9 cellular contexts compared by ENCODE assay signal in the genomic region with DNA sequence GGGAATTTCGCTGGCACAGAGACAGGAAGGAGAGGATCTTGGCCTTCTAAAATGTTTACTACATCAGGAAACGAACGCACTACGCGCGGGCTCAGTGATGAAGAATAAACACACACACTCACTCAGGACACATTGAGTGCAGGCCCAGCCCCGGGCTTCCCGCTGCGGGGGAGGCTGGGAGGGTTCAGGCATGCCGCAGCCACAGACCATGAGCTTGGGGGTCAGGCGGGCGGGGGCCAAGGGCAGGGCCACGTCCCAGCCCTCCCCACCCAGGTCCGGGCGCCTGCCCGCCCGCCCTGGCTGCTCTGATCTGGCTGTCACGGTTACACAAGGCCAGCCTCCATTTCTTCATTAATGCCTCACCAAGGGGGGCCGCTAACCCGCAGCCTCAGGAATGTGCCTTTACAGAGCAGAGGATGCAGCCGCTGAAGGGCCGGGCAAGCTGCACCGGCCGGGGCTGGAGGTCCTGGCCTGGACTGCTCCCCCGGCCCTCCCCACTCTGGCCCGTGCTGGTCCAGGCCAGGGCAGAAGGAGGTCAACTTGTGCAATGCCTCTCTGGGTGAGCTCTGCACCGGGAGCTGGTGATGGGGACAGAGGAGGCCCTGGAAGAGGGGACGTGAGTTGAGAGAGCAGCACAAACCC. TPM values are rescaled to one million over a fixed set of nuclear protein-coding genes. Genes with fewer than 3 reads are reported as not detected.
DNase-seq lines count a peak whose midpoint lies in the region; ATAC-seq, FAIRE-seq and TF ChIP-seq lines count a peak whose summit lies in the region.
"Had no signal": no experiment of that assay in that cellular context is flagged by ENCODE, and none has a peak within 500 bp of the region (broad histone marks: within the 10 kb centered on the region; RNA-seq: fewer than 3 reads in every experiment).

No MANE protein-coding gene starts in this region.

- no peak for FAIRE-seq in bronchial epithelial cell (lab: Jason Lieb, UNC)
- no peak for FAIRE-seq in frontal cortex (lab: Jason Lieb, UNC)

- no peak for TF ChIP-seq CTCF in bronchial epithelial cell (IDR thresholded peaks at IDR 0.05; ENCODE audit: insufficient read depth, low read length, severe bottlenecking)

- H3K36me3 ChIP-seq in bronchial epithelial cell (ENCODE audit: control insufficient read depth, insufficient read depth, low read length): no peaks in the 10 kb centered on the region

- no peak for ATAC-seq in GM21381 (IDR thresholded peaks at IDR 0.05; ENCODE audit: unreplicated experiment)

- no peak overlapping the region for H3K4me3 ChIP-seq in bronchial epithelial cell (ENCODE audit: low read depth, low read length)

- H3K27me3 ChIP-seq in bronchial epithelial cell (ENCODE audit: control insufficient read depth, insufficient read depth, low read length): no peaks in the 10 kb centered on the region

- DNase-seq in HT-29 (ENCODE audit: low spot score) (peak; percentile 91), bronchial epithelial cell (ENCODE audit: low read depth) (peak; percentile 72), kidney tubule cell (ENCODE audit: low spot score) (peak; percentile 20), stromal cell of bone marrow (ENCODE audit: low read depth) (peak; percentile 53), cerebellar nuclear complex (lab: John Stamatoyannopoulos, UW) (no peak), frontal cortex (ENCODE audit: low spot score in 2 of 2) (no peak), NCI-H69 (lab: John Stamatoyannopoulos, UW) (no peak)
- DNase-seq: activated CD4-positive, alpha-beta memory T cell treated with anti-CD3 and anti-CD28 coated beads for 36 hours had no signal

RNA-seq across cellular contexts. Expression of a gene that starts 41.7 kb away (rescaled TPM):
- total RNA-seq in HT-29 (2014; rRNA removed; shearing (Covaris generic)): 9.9 and 11.4 TPM in 2 replicates
- total RNA-seq in bronchial epithelial cell: 1.0 and 6.6 TPM in 2 replicates
- 19.6 TPM for total RNA-seq in frontal cortex

Comparison
In these comparisons a context has a peak if more than half of its experiments do, and no peak if none do; other contexts are left out.
1. DNase-seq: peak in HT-29 (single experiment), bronchial epithelial cell (single experiment), kidney tubule cell (single experiment) and stromal cell of bone marrow (single experiment); none in cerebellar nuclear complex (0 of 2), frontal cortex (0 of 2) and NCI-H69 (single experiment).